In genomic region chr22:36123673-36124630, GRCh38 we compare ENCODE assay signal across 1 cellular context.
A peak's percentile ranks its signal among the peaks of the same experiment; 100 is the strongest.
TF ChIP-seq lines count a peak whose summit lies in the region.

No MANE protein-coding gene starts in this region.

TF ChIP-seq in WTC11, 78 proteins besides CTCF, POLR2A, EP300 and RAD21 (continued from another document and continues in another):
- TF ChIP-seq, protein P1, sequence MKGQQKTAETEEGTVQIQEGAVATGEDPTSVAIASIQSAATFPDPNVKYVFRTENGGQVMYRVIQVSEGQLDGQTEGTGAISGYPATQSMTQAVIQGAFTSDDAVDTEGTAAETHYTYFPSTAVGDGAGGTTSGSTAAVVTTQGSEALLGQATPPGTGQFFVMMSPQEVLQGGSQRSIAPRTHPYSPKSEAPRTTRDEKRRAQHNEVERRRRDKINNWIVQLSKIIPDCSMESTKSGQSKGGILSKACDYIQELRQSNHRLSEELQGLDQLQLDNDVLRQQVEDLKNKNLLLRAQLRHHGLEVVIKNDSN (CRISPR knock-in tag; IDR thresholded peaks at IDR 0.05), result no peak
- no peak for TF ChIP-seq ZNF423 (CRISPR knock-in tag; IDR thresholded peaks at IDR 0.05)
- TF ChIP-seq TP53 (CRISPR knock-in tag; IDR thresholded peaks at IDR 0.05), result no peak
- TF ChIP-seq NR1H2 (CRISPR knock-in tag; IDR thresholded peaks at IDR 0.05), result no peak
- TF ChIP-seq SMAD4 (CRISPR knock-in tag; IDR thresholded peaks at IDR 0.05), result no peak
- TF ChIP-seq GTF2I (CRISPR knock-in tag; conservative IDR thresholded peaks at IDR 0.05), result no peak
- TF ChIP-seq RELA (CRISPR knock-in tag; IDR thresholded peaks at IDR 0.05; ENCODE audit: borderline replicate concordance), result no peak
- no peak for TF ChIP-seq PRRX2 (CRISPR knock-in tag; IDR thresholded peaks at IDR 0.05)
- TF ChIP-seq, protein P2, sequence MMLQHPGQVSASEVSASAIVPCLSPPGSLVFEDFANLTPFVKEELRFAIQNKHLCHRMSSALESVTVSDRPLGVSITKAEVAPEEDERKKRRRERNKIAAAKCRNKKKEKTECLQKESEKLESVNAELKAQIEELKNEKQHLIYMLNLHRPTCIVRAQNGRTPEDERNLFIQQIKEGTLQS (CRISPR knock-in tag; conservative IDR thresholded peaks at IDR 0.05), result no peak
- TF ChIP-seq E2F5 (CRISPR knock-in tag; IDR thresholded peaks at IDR 0.05), result no peak
- no peak for TF ChIP-seq MXD4 (CRISPR knock-in tag; IDR thresholded peaks at IDR 0.05; ENCODE audit: borderline replicate concordance)
- TF ChIP-seq NFATC4 (CRISPR knock-in tag; IDR thresholded peaks at IDR 0.05), result no peak
- TF ChIP-seq IRF2 (CRISPR knock-in tag; IDR thresholded peaks at IDR 0.05; ENCODE audit: borderline replicate concordance, low read depth), result no peak
- no peak for TF ChIP-seq E2F4 (CRISPR knock-in tag; IDR thresholded peaks at IDR 0.05; ENCODE audit: borderline replicate concordance, low read depth)
- TF ChIP-seq, protein P3, sequence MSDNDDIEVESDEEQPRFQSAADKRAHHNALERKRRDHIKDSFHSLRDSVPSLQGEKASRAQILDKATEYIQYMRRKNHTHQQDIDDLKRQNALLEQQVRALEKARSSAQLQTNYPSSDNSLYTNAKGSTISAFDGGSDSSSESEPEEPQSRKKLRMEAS (CRISPR knock-in tag; IDR thresholded peaks at IDR 0.05), result peak; percentile 91
- TF ChIP-seq, protein P4, sequence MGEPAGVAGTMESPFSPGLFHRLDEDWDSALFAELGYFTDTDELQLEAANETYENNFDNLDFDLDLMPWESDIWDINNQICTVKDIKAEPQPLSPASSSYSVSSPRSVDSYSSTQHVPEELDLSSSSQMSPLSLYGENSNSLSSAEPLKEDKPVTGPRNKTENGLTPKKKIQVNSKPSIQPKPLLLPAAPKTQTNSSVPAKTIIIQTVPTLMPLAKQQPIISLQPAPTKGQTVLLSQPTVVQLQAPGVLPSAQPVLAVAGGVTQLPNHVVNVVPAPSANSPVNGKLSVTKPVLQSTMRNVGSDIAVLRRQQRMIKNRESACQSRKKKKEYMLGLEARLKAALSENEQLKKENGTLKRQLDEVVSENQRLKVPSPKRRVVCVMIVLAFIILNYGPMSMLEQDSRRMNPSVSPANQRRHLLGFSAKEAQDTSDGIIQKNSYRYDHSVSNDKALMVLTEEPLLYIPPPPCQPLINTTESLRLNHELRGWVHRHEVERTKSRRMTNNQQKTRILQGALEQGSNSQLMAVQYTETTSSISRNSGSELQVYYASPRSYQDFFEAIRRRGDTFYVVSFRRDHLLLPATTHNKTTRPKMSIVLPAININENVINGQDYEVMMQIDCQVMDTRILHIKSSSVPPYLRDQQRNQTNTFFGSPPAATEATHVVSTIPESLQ (CRISPR knock-in tag; IDR thresholded peaks at IDR 0.05), result no peak
- no peak for TF ChIP-seq OVOL2 (CRISPR knock-in tag; IDR thresholded peaks at IDR 0.05; ENCODE audit: borderline replicate concordance)
- TF ChIP-seq FOXJ3 (CRISPR knock-in tag; IDR thresholded peaks at IDR 0.05; ENCODE audit: borderline replicate concordance), result no peak
- TF ChIP-seq ZNF219 (CRISPR knock-in tag; IDR thresholded peaks at IDR 0.05; ENCODE audit: borderline replicate concordance), result no peak
- TF ChIP-seq, protein P5, sequence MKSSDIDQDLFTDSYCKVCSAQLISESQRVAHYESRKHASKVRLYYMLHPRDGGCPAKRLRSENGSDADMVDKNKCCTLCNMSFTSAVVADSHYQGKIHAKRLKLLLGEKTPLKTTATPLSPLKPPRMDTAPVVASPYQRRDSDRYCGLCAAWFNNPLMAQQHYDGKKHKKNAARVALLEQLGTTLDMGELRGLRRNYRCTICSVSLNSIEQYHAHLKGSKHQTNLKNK (CRISPR knock-in tag; IDR thresholded peaks at IDR 0.05), result no peak
- no peak for TF ChIP-seq ZNF532 (CRISPR knock-in tag; IDR thresholded peaks at IDR 0.05; ENCODE audit: borderline replicate concordance)
- TF ChIP-seq USF2 (CRISPR knock-in tag; IDR thresholded peaks at IDR 0.05), result no peak
- TF ChIP-seq ESRRA (CRISPR knock-in tag; IDR thresholded peaks at IDR 0.05; ENCODE audit: borderline replicate concordance), result no peak
- TF ChIP-seq, protein P6, sequence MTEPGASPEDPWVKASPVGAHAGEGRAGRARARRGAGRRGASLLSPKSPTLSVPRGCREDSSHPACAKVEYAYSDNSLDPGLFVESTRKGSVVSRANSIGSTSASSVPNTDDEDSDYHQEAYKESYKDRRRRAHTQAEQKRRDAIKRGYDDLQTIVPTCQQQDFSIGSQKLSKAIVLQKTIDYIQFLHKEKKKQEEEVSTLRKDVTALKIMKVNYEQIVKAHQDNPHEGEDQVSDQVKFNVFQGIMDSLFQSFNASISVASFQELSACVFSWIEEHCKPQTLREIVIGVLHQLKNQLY (CRISPR knock-in tag; IDR thresholded peaks at IDR 0.05), result no peak
- TF ChIP-seq GABPB1 (CRISPR knock-in tag; IDR thresholded peaks at IDR 0.05), result peak; percentile 29; the same call in 1 of the 2 replicates
- TF ChIP-seq CREB1 (CRISPR knock-in tag; IDR thresholded peaks at IDR 0.05), result 0 out of 2 replicates have a peak, but pooled peaks have one; percentile 52
- TF ChIP-seq PREB (CRISPR knock-in tag; IDR thresholded peaks at IDR 0.05; ENCODE audit: borderline replicate concordance), result no peak
- TF ChIP-seq, protein P7, sequence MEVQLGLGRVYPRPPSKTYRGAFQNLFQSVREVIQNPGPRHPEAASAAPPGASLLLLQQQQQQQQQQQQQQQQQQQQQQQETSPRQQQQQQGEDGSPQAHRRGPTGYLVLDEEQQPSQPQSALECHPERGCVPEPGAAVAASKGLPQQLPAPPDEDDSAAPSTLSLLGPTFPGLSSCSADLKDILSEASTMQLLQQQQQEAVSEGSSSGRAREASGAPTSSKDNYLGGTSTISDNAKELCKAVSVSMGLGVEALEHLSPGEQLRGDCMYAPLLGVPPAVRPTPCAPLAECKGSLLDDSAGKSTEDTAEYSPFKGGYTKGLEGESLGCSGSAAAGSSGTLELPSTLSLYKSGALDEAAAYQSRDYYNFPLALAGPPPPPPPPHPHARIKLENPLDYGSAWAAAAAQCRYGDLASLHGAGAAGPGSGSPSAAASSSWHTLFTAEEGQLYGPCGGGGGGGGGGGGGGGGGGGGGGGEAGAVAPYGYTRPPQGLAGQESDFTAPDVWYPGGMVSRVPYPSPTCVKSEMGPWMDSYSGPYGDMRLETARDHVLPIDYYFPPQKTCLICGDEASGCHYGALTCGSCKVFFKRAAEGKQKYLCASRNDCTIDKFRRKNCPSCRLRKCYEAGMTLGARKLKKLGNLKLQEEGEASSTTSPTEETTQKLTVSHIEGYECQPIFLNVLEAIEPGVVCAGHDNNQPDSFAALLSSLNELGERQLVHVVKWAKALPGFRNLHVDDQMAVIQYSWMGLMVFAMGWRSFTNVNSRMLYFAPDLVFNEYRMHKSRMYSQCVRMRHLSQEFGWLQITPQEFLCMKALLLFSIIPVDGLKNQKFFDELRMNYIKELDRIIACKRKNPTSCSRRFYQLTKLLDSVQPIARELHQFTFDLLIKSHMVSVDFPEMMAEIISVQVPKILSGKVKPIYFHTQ (CRISPR knock-in tag; IDR thresholded peaks at IDR 0.05), result no peak
- TF ChIP-seq ZBTB21 (CRISPR knock-in tag; IDR thresholded peaks at IDR 0.05; ENCODE audit: borderline replicate concordance), result peak; percentile 70; the same call in 1 of the 2 replicates
- no peak for TF ChIP-seq RORB (CRISPR knock-in tag; IDR thresholded peaks at IDR 0.05)
- TF ChIP-seq ZNF512 (CRISPR knock-in tag; IDR thresholded peaks at IDR 0.05; ENCODE audit: borderline replicate concordance), result no peak
- no peak for TF ChIP-seq PRDM15 (CRISPR knock-in tag; IDR thresholded peaks at IDR 0.05)
- TF ChIP-seq CBFB (CRISPR knock-in tag; IDR thresholded peaks at IDR 0.05; ENCODE audit: low read depth), result no peak
- no peak for TF ChIP-seq ATF1 (CRISPR knock-in tag; IDR thresholded peaks at IDR 0.05)
